8 cellular contexts compared by ENCODE assay signal in the genomic region with DNA sequence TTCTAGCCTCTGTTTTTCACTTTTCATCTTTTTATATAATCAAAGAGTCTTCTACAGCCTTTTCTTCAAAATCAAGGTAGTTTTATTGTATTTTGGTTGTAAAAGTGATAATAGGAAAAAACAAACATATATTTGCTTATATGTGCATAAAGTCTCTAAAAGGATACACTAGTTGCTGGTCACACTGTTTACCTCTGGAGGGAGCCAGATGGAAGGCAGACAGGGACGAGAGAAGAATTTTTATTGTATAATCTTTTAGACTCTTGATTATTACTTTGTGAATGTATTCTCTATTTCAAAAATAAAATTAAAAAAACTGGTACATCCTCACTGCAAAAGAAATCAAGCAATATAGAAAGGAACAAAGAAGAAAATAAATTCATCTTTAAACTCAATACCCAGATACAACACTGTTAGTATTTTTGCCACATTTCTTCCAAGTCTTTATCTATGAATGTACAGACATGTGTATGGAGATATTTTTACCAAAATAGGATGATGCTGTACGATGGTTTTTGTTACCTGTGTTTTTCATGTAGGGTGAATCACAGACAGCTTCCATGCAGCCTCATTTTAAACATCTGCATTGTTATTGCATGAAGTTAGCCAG. TPM values are rescaled to one million over a fixed set of nuclear protein-coding genes. Genes with fewer than 3 reads are reported as not detected.
A peak's percentile ranks its signal among the peaks of the same experiment; 100 is the strongest.
DNase-seq lines count a peak whose midpoint lies in the region; ATAC-seq, FAIRE-seq and TF ChIP-seq lines count a peak whose summit lies in the region.

No MANE protein-coding gene starts in this region.

- no peak overlapping the region for H3K27ac Mint-ChIP-seq in astrocyte (ENCODE audit: unreplicated experiment)

- no peak overlapping the region for H3K4me2 ChIP-seq in astrocyte (ENCODE audit: low read length)

- no peak for TF ChIP-seq POLR2A in upper lobe of left lung (IDR thresholded peaks at IDR 0.05)
- no peak for TF ChIP-seq POLR2A in GM18505 (IDR thresholded peaks at IDR 0.05; ENCODE audit: borderline replicate concordance, extremely low read depth, insufficient read depth, insufficient read length)

- H3K27me3 Mint-ChIP-seq in astrocyte (ENCODE audit: low read depth, unreplicated experiment) = peaks cover 2% of the 10 kb centered on the region

- 9 to 11% methylated on average over 2 of the region's 2 CpGs for whole genome bisulfite sequencing in upper lobe of left lung, 2 donors

- H3K36me3 Mint-ChIP-seq in astrocyte (ENCODE audit: low read depth, unreplicated experiment) = no peaks in the 10 kb centered on the region

- H3K79me2 ChIP-seq in astrocyte (ENCODE audit: insufficient read depth, low read length) = no peaks in the 10 kb centered on the region

- CTCF ChIA-PET in GM10248 (lab: Yijun Ruan, JAX) = interaction anchor here (0.8 to 3.6 kb wide), 8 partner anchors 9 to 346 kb away, joined by 3 to 14 read pairs (median 5); a partner anchor contains a TSS

- no peaks in the 10 kb centered on the region for H3K9me3 Mint-ChIP-seq in astrocyte (ENCODE audit: unreplicated experiment)

- H3K9ac ChIP-seq in astrocyte (ENCODE audit: low read length) = no peak overlapping the region

- no peaks in the 10 kb centered on the region for H3K4me1 Mint-ChIP-seq in astrocyte (ENCODE audit: low read depth, unreplicated experiment)

- peak; percentile 84 for TF ChIP-seq CTCF in AG09319 (IDR thresholded peaks at IDR 0.05; ENCODE audit: low read depth, low read length)
- peak; percentile 72 for TF ChIP-seq CTCF in GM10248 (IDR thresholded peaks at IDR 0.05; ENCODE audit: control extremely low read depth, extremely low read depth, low read depth, missing control alignments)
- peak; percentile 75 for TF ChIP-seq CTCF in astrocyte (IDR thresholded peaks at IDR 0.05; ENCODE audit: insufficient read depth, low read depth, low read length)
- TF ChIP-seq CTCF in upper lobe of left lung (IDR thresholded peaks at IDR 0.05) = peak in 5 of 6 experiments; percentile 17 to 45 (median 39)
- no peak for TF ChIP-seq CTCF in omental fat pad (IDR thresholded peaks at IDR 0.05)

- H3K36me3 ChIP-seq in astrocyte (ENCODE audit: insufficient read depth, low read length) (no peaks in the 10 kb centered on the region), upper lobe of left lung (no peaks in the 10 kb centered on the region)

- H4K20me1 ChIP-seq in astrocyte (ENCODE audit: insufficient read depth, low read length) = no peaks in the 10 kb centered on the region

- H3K27me3 ChIP-seq in astrocyte (ENCODE audit: insufficient read depth, low read length) (no peaks in the 10 kb centered on the region), upper lobe of left lung (no peaks in the 10 kb centered on the region)

- H3K27ac ChIP-seq in astrocyte (ENCODE audit: low read depth, low read length) (no peak overlapping the region), upper lobe of left lung (no peak overlapping the region)

- H3K9me3 ChIP-seq in astrocyte (ENCODE audit: insufficient read depth, low read depth, low read length) = no peaks in the 10 kb centered on the region
- no peaks in the 10 kb centered on the region for H3K9me3 ChIP-seq in upper lobe of left lung

- TF ChIP-seq EP300 in upper lobe of left lung (IDR thresholded peaks at IDR 0.05) = no peak

- POLR2A ChIA-PET in GM10248 (lab: Yijun Ruan, JAX) = no interaction called here

- H3K4me3 ChIP-seq in astrocyte (ENCODE audit: insufficient read depth, low read depth, low read length) (no peak overlapping the region), upper lobe of left lung (no peak overlapping the region)

- no peak overlapping the region for H3K4me3 Mint-ChIP-seq in astrocyte (ENCODE audit: unreplicated experiment)

- FAIRE-seq in astrocyte (lab: Jason Lieb, UNC) (no peak), islet of Langerhans (lab: Jason Lieb, UNC) (peak; percentile 83)

- no peak overlapping the region for H2AFZ ChIP-seq in astrocyte (ENCODE audit: low read depth, low read length)

- DNase-seq in AG09319 (ENCODE audit: extremely low read depth, low read depth) (no peak), GM10248 (ENCODE audit: extremely low spot score) (peak; percentile 62), NCI-H2227 (lab: John Stamatoyannopoulos, UW; ENCODE audit: unreplicated experiment) (peak; percentile 26), astrocyte (ENCODE audit: low read depth) (peak; percentile 9), upper lobe of left lung (no peak), omental fat pad (ENCODE audit: low spot score) (no peak)

- ATAC-seq in upper lobe of left lung (ENCODE audit: low FRiP score in 2 of 2) (no peak), omental fat pad (ENCODE audit: low FRiP score) (no peak), GM18505 (IDR thresholded peaks at IDR 0.05; ENCODE audit: unreplicated experiment) (no peak)

- H3K4me1 ChIP-seq in astrocyte (ENCODE audit: insufficient read depth, low read length) (no peaks in the 10 kb centered on the region), upper lobe of left lung (no peaks in the 10 kb centered on the region)

RNA-seq across cellular contexts. Expression of a gene that starts 6.1 kb away (rescaled TPM):
- total RNA-seq in astrocyte (not detected in 2 replicates), upper lobe of left lung (1 to 10 TPM in 1 of 6 donors, under 1 TPM in 2, not detected in 3; 0.30 to 3.1 (median 0.39) TPM), omental fat pad (under 1 TPM in 1 of 4 donors, not detected in 3; 0.19 TPM)

RNA-seq across cellular contexts. Expression of a gene that starts 30.8 kb away (rescaled TPM):
- total RNA-seq in astrocyte = 1.6 and 2.1 TPM in 2 replicates
- 1 to 10 TPM; 2.0 to 5.2 (median 3.1) TPM for total RNA-seq in upper lobe of left lung
- 1 to 10 TPM in 2 of 4 donors, under 1 TPM in 2; 0.60 to 2.0 (median 0.90) TPM for total RNA-seq in omental fat pad

RNA-seq across cellular contexts. Expression of a gene that starts 33.9 kb away (rescaled TPM):
- total RNA-seq in astrocyte (33.2 and 33.4 TPM in 2 replicates), upper lobe of left lung (10 to 100 TPM in 5 of 6 donors, 1 to 10 TPM in 1; 7.1 to 18.2 (median 15.0) TPM), omental fat pad (10 to 100 TPM; 15.4 to 33.9 (median 18.7) TPM)

RNA-seq across cellular contexts. Expression of a gene that starts 33.9 kb away (rescaled TPM):
- total RNA-seq in astrocyte = 22.5 and 23.9 TPM in 2 replicates
- total RNA-seq in upper lobe of left lung = 10 to 100 TPM; 17.7 to 41.9 (median 28.4) TPM
- total RNA-seq in omental fat pad = 10 to 100 TPM; 20.1 to 39.9 (median 25.3) TPM

RNA-seq across cellular contexts. Expression of a gene that starts 40.0 kb away (rescaled TPM):
- 0.27 TPM in 1 of 2 replicates, not detected in the other for total RNA-seq in astrocyte
- 10 to 100 TPM in 3 of 6 donors, 1 to 10 TPM in 3; 5.2 to 21.1 (median 12.7) TPM for total RNA-seq in upper lobe of left lung
- under 1 TPM in 2 of 4 donors, not detected in 2; 0.19 to 0.63 TPM for total RNA-seq in omental fat pad

Comparison
In these comparisons a context has a peak if more than half of its experiments do, and no peak if none do; other contexts are left out.
1. DNase-seq: peak in GM10248 (single experiment), NCI-H2227 (single experiment) and astrocyte (single experiment); none in AG09319 (single experiment), upper lobe of left lung (0 of 2) and omental fat pad (single experiment).
2. CTCF ChIP-seq: peak in AG09319 (single experiment), GM10248 (single experiment), astrocyte (single experiment) and upper lobe of left lung (5 of 6); none in omental fat pad (0 of 3).